1 cellular context compared by ENCODE assay signal in the genomic region with DNA sequence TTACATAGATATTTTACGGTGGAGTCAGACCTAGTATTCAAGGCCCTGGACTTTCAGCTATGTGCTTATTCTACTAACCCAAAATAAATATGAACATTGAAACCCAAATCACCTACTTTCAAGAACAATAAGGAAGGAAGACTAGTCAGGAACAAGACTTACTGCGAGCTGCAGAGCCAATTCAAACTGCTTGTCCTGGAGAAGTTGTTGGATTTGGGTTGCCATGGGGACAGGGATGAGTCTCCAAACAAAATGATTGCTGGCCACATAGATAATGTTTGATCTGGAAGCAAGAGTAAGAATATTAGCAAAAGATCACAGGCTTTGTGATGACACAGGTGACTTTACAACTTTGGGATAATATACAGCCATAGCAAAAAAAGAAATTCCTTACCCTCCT.
A peak's percentile ranks its signal among the peaks of the same experiment; 100 is the strongest.
TF ChIP-seq lines count a peak whose summit lies in the region.

No MANE protein-coding gene starts in this region.

TF ChIP-seq in K562, 482 proteins besides CTCF, POLR2A, EP300 and RAD21:
- TF ChIP-seq RFX1 (IDR thresholded peaks at IDR 0.05) (peak; percentile 59), HSF4 (CRISPR knock-in tag; IDR thresholded peaks at IDR 0.05; ENCODE audit: borderline replicate concordance) (no peak)
